27 cellular contexts compared by ENCODE assay signal in the genomic region with DNA sequence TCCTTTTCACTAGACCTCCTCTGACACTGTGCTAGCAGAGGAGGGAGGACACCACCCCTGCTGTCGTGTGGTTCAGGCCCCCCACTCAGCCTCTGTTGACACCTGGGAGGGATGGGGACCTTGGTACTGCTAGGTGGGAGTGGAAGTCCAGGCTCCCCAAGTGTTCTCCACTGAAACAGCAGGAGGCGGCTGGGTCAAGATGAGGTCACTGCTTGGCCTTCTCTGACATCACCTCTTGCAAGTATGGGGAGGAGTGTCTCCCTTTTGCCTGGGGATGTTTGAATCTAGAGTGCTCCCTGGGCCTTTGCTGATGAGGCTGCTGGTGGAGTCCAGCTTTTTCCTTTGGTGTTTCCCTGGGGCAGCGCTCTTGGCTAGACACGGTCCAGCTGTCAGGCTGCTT.
"Had no signal": no experiment of that assay in that cellular context is flagged by ENCODE, and none has a peak within 500 bp of the region (broad histone marks: within the 10 kb centered on the region; RNA-seq: fewer than 3 reads in every experiment).

No MANE protein-coding gene starts in this region.

- H3K27me3 ChIP-seq: ovary, right lobe of liver, sigmoid colon, stomach, thyroid gland, tibial nerve, upper lobe of left lung, uterus had no signal

- H2AFZ ChIP-seq: parathyroid adenoma had no signal

- H3K9me3 ChIP-seq: ovary, psoas muscle, right lobe of liver, sigmoid colon, spleen, stomach, thoracic aorta, thyroid gland, upper lobe of left lung, uterus had no signal

- H3K4me1 ChIP-seq: parathyroid adenoma, right lobe of liver, spleen, stomach, thyroid gland, tibial nerve, upper lobe of left lung, uterus had no signal

- H3K4me3 ChIP-seq: ovary, psoas muscle, right lobe of liver, sigmoid colon, spleen, stomach, thoracic aorta, thyroid gland, tibial nerve, upper lobe of left lung, uterus had no signal

- H3K27ac ChIP-seq: ovary, parathyroid adenoma, psoas muscle, right lobe of liver, sigmoid colon, spleen, stomach, thoracic aorta, thyroid gland, tibial nerve, upper lobe of left lung, uterus had no signal

- DNase-seq: naive B cell; naive thymus-derived CD8-positive, alpha-beta T cell; nephron progenitor cell; occipital lobe; ovary; posterior cingulate gyrus; psoas muscle; right cardiac atrium; right lobe of liver; sigmoid colon; small intestine; spleen; stimulated activated CD4-positive, alpha-beta T cell treated with anti-CD3 and anti-CD28 coated beads, Interleukin-12 subunit alpha, Interleukin-12 subunit beta, amount 100 ng/mL, for 4 hours; stimulated activated CD4-positive, alpha-beta T cell treated with anti-CD3 and anti-CD28 coated beads, Interleukin-1b, Interleukin-23, amount 100 ng/mL, for 48 hours; stimulated activated CD4-positive, alpha-beta T cell treated with anti-CD3 and anti-CD28 coated beads, Interleukin-4, amount 100 ng/mL, for 24 hours; stimulated activated naive B cell treated with anti-CD40 and anti-IgM and Interleukin-4, amounts not matched to agents 10 μg/mL and 1 μg/mL and 100 μg/mL, for 72 hours; stimulated activated naive CD4-positive, alpha-beta T cell treated with Interleukin-2 at 50 U/mL for 16 hours; stomach; thyroid gland; trophoblast cell; upper lobe of left lung; uterus had no signal

- ATAC-seq: naive thymus-derived CD8-positive, alpha-beta T cell; natural killer cell treated with Interleukin-12 subunit alpha and Interleukin-12 subunit beta and Interleukin-15 and Interleukin-18, amount 100 ng/mL, for 72 hours; psoas muscle; right cardiac atrium; right lobe of liver; stimulated activated effector memory CD8-positive, alpha-beta T cell treated with anti-CD3 and anti-CD28 coated beads, Interleukin-12 subunit alpha, Interleukin-12 subunit beta, amount 100 ng/mL, for 72 hours; stimulated activated naive B cell treated with anti-CD40 and anti-IgM and Interleukin-4, amounts not matched to agents 10 μg/mL and 1 μg/mL and 100 μg/mL, for 72 hours had no signal

- H3K36me3 ChIP-seq: ovary, right lobe of liver, sigmoid colon, spleen, stomach, thoracic aorta, thyroid gland, tibial nerve, upper lobe of left lung, uterus had no signal

- FAIRE-seq: small intestine had no signal

- H3K9ac ChIP-seq: parathyroid adenoma had no signal
